In the genomic region with DNA sequence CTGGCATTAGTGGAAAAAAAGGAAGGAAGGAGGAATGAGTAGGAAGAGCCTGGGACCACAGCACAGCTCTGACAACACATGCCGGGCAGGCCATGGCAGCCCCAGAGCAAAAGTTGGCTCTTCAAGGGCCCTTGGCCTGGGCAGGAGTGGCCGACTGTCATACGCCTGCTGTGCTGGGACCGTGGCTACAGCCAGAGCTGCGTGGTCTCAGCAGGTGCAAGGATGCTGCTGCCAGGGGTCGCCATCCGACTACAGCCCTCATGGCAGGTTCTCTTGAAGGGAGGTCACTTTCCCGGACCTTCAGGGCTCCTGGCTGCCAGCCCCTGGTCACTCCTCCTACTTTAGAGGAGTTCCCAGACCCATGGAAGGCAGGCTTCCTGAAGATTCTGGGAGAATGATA, we compare ENCODE assay signal across 15 cellular contexts.
A peak's percentile ranks its signal among the peaks of the same experiment; 100 is the strongest.
DNase-seq lines count a peak whose midpoint lies in the region; ATAC-seq, FAIRE-seq and TF ChIP-seq lines count a peak whose summit lies in the region.
"Had no signal": no experiment of that assay in that cellular context is flagged by ENCODE, and none has a peak within 500 bp of the region (broad histone marks: within the 10 kb centered on the region; RNA-seq: fewer than 3 reads in every experiment).

No MANE protein-coding gene starts in this region.

- POLR2A ChIA-PET in CD4-positive, alpha-beta T cell (lab: Charles Lee), result no interaction called here
- POLR2A ChIA-PET in CD8-positive, alpha-beta T cell (lab: Charles Lee), result interaction anchor here (0.9 kb wide), 1 partner anchor 137 kb away, joined by 4 read pairs; no protein-coding TSS in a partner anchor

- no peak overlapping the region for H4K91ac ChIP-seq in mesenchymal stem cell (ENCODE audit: low read length)

- no peak overlapping the region for H2AFZ ChIP-seq in mesenchymal stem cell (ENCODE audit: low read depth, low read length)

- no peak overlapping the region for H2BK5ac ChIP-seq in mesenchymal stem cell (ENCODE audit: low read depth, low read length, poor library complexity, severe bottlenecking)

- no peak overlapping the region for H3K18ac ChIP-seq in mesenchymal stem cell (ENCODE audit: low read depth in 1 of 2, low read length in 2 of 2)

- no peaks in the 10 kb centered on the region for H3K79me1 ChIP-seq in mesenchymal stem cell (replicated peaks; ENCODE audit: low read length, poor library complexity, severe bottlenecking)

- no peak for TF ChIP-seq CTCF in CD4-positive, alpha-beta T cell (IDR thresholded peaks at IDR 0.05)
- no peak for TF ChIP-seq CTCF in CD8-positive, alpha-beta T cell (IDR thresholded peaks at IDR 0.05)

- no peak overlapping the region for H3K9ac ChIP-seq in mesenchymal stem cell (ENCODE audit: low read length)

- H3K36me3 ChIP-seq in CD8-positive, alpha-beta T cell (ENCODE audit: insufficient read depth, low read length), result no peaks in the 10 kb centered on the region
- no peaks in the 10 kb centered on the region for H3K36me3 ChIP-seq in mesenchymal stem cell (ENCODE audit: control insufficient read depth in 1 of 2, insufficient read depth in 2 of 2, low read depth in 1 of 2, low read length in 2 of 2)
- H3K36me3 ChIP-seq: BE2C, HAP-1 had no signal

- H3K36me3 Mint-ChIP-seq in CD4-positive, alpha-beta T cell (ENCODE audit: low read depth), result no peaks in the 10 kb centered on the region
- H3K36me3 Mint-ChIP-seq in CD8-positive, alpha-beta T cell, result peaks cover 2% of the 10 kb centered on the region
- no peaks in the 10 kb centered on the region for H3K36me3 Mint-ChIP-seq in activated T-helper 17 cell treated with anti-CD3 and anti-CD28 coated beads, Interleukin-2, amount 50 U/mL, for 72 hours (ENCODE audit: low read depth)
- H3K36me3 Mint-ChIP-seq: CD14-positive monocyte had no signal

- no peak overlapping the region for H3K4me3 ChIP-seq in CD8-positive, alpha-beta T cell (ENCODE audit: low read depth, low read length)
- H3K4me3 ChIP-seq in mesenchymal stem cell (ENCODE audit: insufficient read depth in 1 of 2, low read depth in 1 of 2, low read length in 2 of 2), result no peak overlapping the region
- H3K4me3 ChIP-seq: A549, HAP-1 had no signal

- WGBS in mesenchymal stem cell, result 90% methylated on average over 8 of the region's 8 CpGs

- ATAC-seq in CD4-positive, alpha-beta T cell (ENCODE audit: poor library complexity), result no peak
- ATAC-seq in CD8-positive, alpha-beta T cell, result no peak
- no peak for ATAC-seq in activated T-helper 17 cell treated with anti-CD3 and anti-CD28 coated beads, Interleukin-2, amount 50 U/mL, for 72 hours (replicated peaks)
- ATAC-seq in GM21526 (IDR thresholded peaks at IDR 0.05; ENCODE audit: low FRiP score, unreplicated experiment), result no peak
- ATAC-seq: A549 had no signal

- H3K4me2 ChIP-seq in mesenchymal stem cell (ENCODE audit: low read length, poor library complexity, severe bottlenecking), result no peak overlapping the region
- H3K4me2 ChIP-seq: A549 had no signal

- no peak overlapping the region for H3K4ac ChIP-seq in mesenchymal stem cell (ENCODE audit: low read depth in 1 of 2, low read length in 2 of 2)

- no peaks in the 10 kb centered on the region for H3K9me3 Mint-ChIP-seq in CD4-positive, alpha-beta T cell
- H3K9me3 Mint-ChIP-seq in CD8-positive, alpha-beta T cell, result no peaks in the 10 kb centered on the region
- peaks cover 3% of the 10 kb centered on the region for H3K9me3 Mint-ChIP-seq in activated T-helper 17 cell treated with anti-CD3 and anti-CD28 coated beads, Interleukin-2, amount 50 U/mL, for 72 hours

- peak overlapping the region; percentile 33 for H2BK15ac ChIP-seq in mesenchymal stem cell (ENCODE audit: low read depth, poor library complexity, severe bottlenecking)

- intact Hi-C loops in CD4-positive, alpha-beta T cell (cut with DNase I, micrococcal nuclease), result no loop called here
- intact Hi-C loops in CD8-positive, alpha-beta T cell (cut with DNase I, micrococcal nuclease), result no loop called here

- peaks cover 23% of the 10 kb centered on the region for H3K4me1 Mint-ChIP-seq in CD4-positive, alpha-beta T cell (ENCODE audit: low read depth)
- peaks cover 12% of the 10 kb centered on the region for H3K4me1 Mint-ChIP-seq in CD8-positive, alpha-beta T cell (ENCODE audit: low read depth)
- peaks cover 9% of the 10 kb centered on the region for H3K4me1 Mint-ChIP-seq in activated T-helper 17 cell treated with anti-CD3 and anti-CD28 coated beads, Interleukin-2, amount 50 U/mL, for 72 hours

- H2BK12ac ChIP-seq in mesenchymal stem cell (ENCODE audit: low read length in 2 of 2), result no peak overlapping the region

- H2BK120ac ChIP-seq in mesenchymal stem cell (ENCODE audit: low read depth, low read length), result no peak overlapping the region

- H3K14ac ChIP-seq in mesenchymal stem cell (ENCODE audit: low read length in 2 of 2), result no peak overlapping the region

- CTCF ChIA-PET in CD4-positive, alpha-beta T cell (lab: Charles Lee), result no interaction called here
- CTCF ChIA-PET in CD8-positive, alpha-beta T cell (lab: Charles Lee), result no interaction called here

- H3K9me3 ChIP-seq in CD4-positive, alpha-beta T cell (ENCODE audit: control insufficient read depth, low read length), result no peaks in the 10 kb centered on the region
- H3K9me3 ChIP-seq in CD8-positive, alpha-beta T cell (ENCODE audit: low read length), result no peaks in the 10 kb centered on the region
- H3K9me3 ChIP-seq in mesenchymal stem cell (ENCODE audit: control insufficient read depth, low read length), result no peaks in the 10 kb centered on the region
- H3K9me3 ChIP-seq: A549, BE2C had no signal

- H2AK5ac ChIP-seq in mesenchymal stem cell (ENCODE audit: low read length, severe bottlenecking), result peak overlapping the region; percentile 10

- no peak for DNase-seq in CD4-positive, alpha-beta T cell
- no peak for DNase-seq in CD8-positive, alpha-beta T cell
- no peak for DNase-seq in mesenchymal stem cell
- no peak for DNase-seq in H54 (ENCODE audit: insufficient read length, low spot score)
- DNase-seq in NCI-H1048 (lab: John Stamatoyannopoulos, UW), result no peak
- DNase-seq in NCI-H524 (lab: John Stamatoyannopoulos, UW), result no peak
- DNase-seq: BE2C, Calu3, DMS 273 treated with DMSO at 0.1 percent for 48 hours, GOT3 had no signal

- no peak for FAIRE-seq in H54 (lab: Jason Lieb, UNC)
- FAIRE-seq: A549 had no signal

- no peaks in the 10 kb centered on the region for H3K27me3 Mint-ChIP-seq in CD4-positive, alpha-beta T cell
- H3K27me3 Mint-ChIP-seq in CD8-positive, alpha-beta T cell (ENCODE audit: low read depth), result no peaks in the 10 kb centered on the region
- no peaks in the 10 kb centered on the region for H3K27me3 Mint-ChIP-seq in activated T-helper 17 cell treated with anti-CD3 and anti-CD28 coated beads, Interleukin-2, amount 50 U/mL, for 72 hours

- H3K27ac ChIP-seq in CD4-positive, alpha-beta T cell (ENCODE audit: low read depth, low read length), result no peak overlapping the region
- H3K27ac ChIP-seq in CD8-positive, alpha-beta T cell (ENCODE audit: low read depth, low read length), result no peak overlapping the region
- no peak overlapping the region for H3K27ac ChIP-seq in mesenchymal stem cell (ENCODE audit: low read length, poor library complexity, severe bottlenecking)

- H4K8ac ChIP-seq in mesenchymal stem cell (ENCODE audit: low read length), result no peak overlapping the region

- H3K23ac ChIP-seq in mesenchymal stem cell (ENCODE audit: low read length in 2 of 2), result no peak overlapping the region

- peaks cover 4% of the 10 kb centered on the region for H3K4me1 ChIP-seq in CD8-positive, alpha-beta T cell (ENCODE audit: insufficient read depth, low read length)
- H3K4me1 ChIP-seq in mesenchymal stem cell (ENCODE audit: control insufficient read depth, insufficient read depth, low read depth, low read length), result no peaks in the 10 kb centered on the region
- H3K4me1 ChIP-seq: A549 had no signal

- H3K4me3 Mint-ChIP-seq in CD4-positive, alpha-beta T cell, result no peak overlapping the region
- no peak overlapping the region for H3K4me3 Mint-ChIP-seq in CD8-positive, alpha-beta T cell
- no peak overlapping the region for H3K4me3 Mint-ChIP-seq in activated T-helper 17 cell treated with anti-CD3 and anti-CD28 coated beads, Interleukin-2, amount 50 U/mL, for 72 hours
- H3K4me3 Mint-ChIP-seq: CD14-positive monocyte had no signal

- no peak for TF ChIP-seq POLR2A in H54 (IDR thresholded peaks at IDR 0.05; ENCODE audit: low read depth, low read length)

- H3K27me3 ChIP-seq in CD4-positive, alpha-beta T cell (ENCODE audit: control insufficient read depth, insufficient read depth, low read length), result no peaks in the 10 kb centered on the region
- H3K27me3 ChIP-seq in CD8-positive, alpha-beta T cell (ENCODE audit: insufficient read depth, low read length), result no peaks in the 10 kb centered on the region
- H3K27me3 ChIP-seq in mesenchymal stem cell (ENCODE audit: control insufficient read depth in 1 of 2, insufficient read depth in 1 of 2, low read length in 2 of 2), result no peaks in the 10 kb centered on the region
- H3K27me3 ChIP-seq: BE2C had no signal

- peak overlapping the region; percentile 40 for H3K27ac Mint-ChIP-seq in CD4-positive, alpha-beta T cell
- peak overlapping the region; percentile 33 for H3K27ac Mint-ChIP-seq in CD8-positive, alpha-beta T cell
- peak overlapping the region; percentile 9 for H3K27ac Mint-ChIP-seq in activated T-helper 17 cell treated with anti-CD3 and anti-CD28 coated beads, Interleukin-2, amount 50 U/mL, for 72 hours
- H3K27ac Mint-ChIP-seq: CD14-positive monocyte had no signal
